ENCODE assay signal across 1 cellular context in genomic region chrX:48676106-48676892, GRCh38.
TF ChIP-seq lines count a peak whose summit lies in the region.

No MANE protein-coding gene starts in this region.

TF ChIP-seq in K562, 482 proteins besides CTCF, POLR2A, EP300 and RAD21 (continued from another document and continues in another):
- TF ChIP-seq VEZF1 (CRISPR knock-in tag; IDR thresholded peaks at IDR 0.05), result peak; percentile 98
- peak in 2 of 3 experiments; percentile 9 to 32 for TF ChIP-seq YY1 (IDR thresholded peaks at IDR 0.05; ENCODE audit: borderline replicate concordance in 1 of 3, control insufficient read depth in 1 of 3, extremely low read depth in 1 of 3, insufficient read depth in 3 of 3, insufficient read length in 1 of 3, insufficient replicate concordance in 2 of 3, low read depth in 1 of 3, low read length in 2 of 3)
- no peak for TF ChIP-seq HMG20B (CRISPR knock-in tag; IDR thresholded peaks at IDR 0.05)
- no peak for TF ChIP-seq ARID2 (IDR thresholded peaks at IDR 0.05)
- TF ChIP-seq HNRNPLL (IDR thresholded peaks at IDR 0.05; ENCODE audit: low read depth, low read length, poor library complexity, severe bottlenecking), result peak; percentile 90
- peak; percentile 87 for TF ChIP-seq RBM25 (IDR thresholded peaks at IDR 0.05; ENCODE audit: low read depth, low read length, severe bottlenecking)
- peak; percentile 46 for TF ChIP-seq TAF9B (IDR thresholded peaks at IDR 0.05; ENCODE audit: partially characterized antibody)
- TF ChIP-seq CGGBP1 (CRISPR knock-in tag; IDR thresholded peaks at IDR 0.05), result no peak
- TF ChIP-seq YBX1 (IDR thresholded peaks at IDR 0.05), result no peak
- TF ChIP-seq RFX7 (CRISPR knock-in tag; IDR thresholded peaks at IDR 0.05), result no peak
- TF ChIP-seq MLLT1 (IDR thresholded peaks at IDR 0.05), result no peak
- no peak for TF ChIP-seq E4F1 (CRISPR knock-in tag; IDR thresholded peaks at IDR 0.05; ENCODE audit: borderline replicate concordance)
- TF ChIP-seq MBD2 (IDR thresholded peaks at IDR 0.05; ENCODE audit: borderline replicate concordance, low read depth), result peak; percentile 48; the same call in 1 of the 2 replicates
- no peak for TF ChIP-seq LCOR (CRISPR knock-in tag; IDR thresholded peaks at IDR 0.05)
- TF ChIP-seq DLX4 (CRISPR knock-in tag; IDR thresholded peaks at IDR 0.05), result no peak
- no peak for TF ChIP-seq THAP7 (CRISPR knock-in tag; IDR thresholded peaks at IDR 0.05)
- TF ChIP-seq ZNF699 (CRISPR knock-in tag; IDR thresholded peaks at IDR 0.05; ENCODE audit: insufficient replicate concordance), result no peak
- no peak for TF ChIP-seq MYC (IDR thresholded peaks at IDR 0.05; ENCODE audit: low read depth, low read length)
- no peak for TF ChIP-seq MYC (CRISPR knock-in tag; IDR thresholded peaks at IDR 0.05; ENCODE audit: borderline replicate concordance, low read depth)
- TF ChIP-seq TRIM28 (IDR thresholded peaks at IDR 0.05), result no peak
- TF ChIP-seq PHF8 (IDR thresholded peaks at IDR 0.05; ENCODE audit: borderline replicate concordance, low read length), result peak; percentile 75; the same call in 1 of the 2 replicates
- no peak for TF ChIP-seq ZBTB12 (CRISPR knock-in tag; IDR thresholded peaks at IDR 0.05)
- TF ChIP-seq ZSCAN29 (IDR thresholded peaks at IDR 0.05), result no peak
- peak; percentile 67 for TF ChIP-seq MGA (IDR thresholded peaks at IDR 0.05)
- TF ChIP-seq C11orf30 (IDR thresholded peaks at IDR 0.05; ENCODE audit: low read depth), result no peak
- no peak for TF ChIP-seq ZNF12 (CRISPR knock-in tag; IDR thresholded peaks at IDR 0.05)
- no peak for TF ChIP-seq MLX (CRISPR knock-in tag; conservative IDR thresholded peaks at IDR 0.05)
- TF ChIP-seq ZNF780A (CRISPR knock-in tag; IDR thresholded peaks at IDR 0.05), result no peak
- TF ChIP-seq ZNF655 (CRISPR knock-in tag; IDR thresholded peaks at IDR 0.05), result no peak
- no peak for TF ChIP-seq KLF1 (tag; IDR thresholded peaks at IDR 0.05)
- TF ChIP-seq NBN (IDR thresholded peaks at IDR 0.05; ENCODE audit: low read depth), result no peak
- no peak for TF ChIP-seq STAT5B (CRISPR knock-in tag; IDR thresholded peaks at IDR 0.05)
- TF ChIP-seq ZNF212 (CRISPR knock-in tag; IDR thresholded peaks at IDR 0.05), result no peak
- no peak for TF ChIP-seq ZNF764 (CRISPR knock-in tag; IDR thresholded peaks at IDR 0.05; ENCODE audit: low read depth)
- TF ChIP-seq ETV5 (CRISPR knock-in tag; IDR thresholded peaks at IDR 0.05; ENCODE audit: low read depth), result no peak; the same call in 1 of the 2 replicates
